18 cellular contexts compared by ENCODE assay signal in genomic region chr18:70182548-70182947, GRCh38.
"Had no signal": no experiment of that assay in that cellular context is flagged by ENCODE, and none has a peak within 500 bp of the region (broad histone marks: within the 10 kb centered on the region; RNA-seq: fewer than 3 reads in every experiment).

No MANE protein-coding gene starts in this region.

- DNase-seq: activated CD4-positive, alpha-beta memory T cell treated with anti-CD3 and anti-CD28 coated beads for 36 hours; activated CD4-positive, alpha-beta T cell treated with anti-CD3 and anti-CD28 coated beads for 1 hour; activated CD8-positive, alpha-beta memory T cell treated with anti-CD3 and anti-CD28 coated beads, Interleukin-2, amount 10 ng/mL, durations not matched to agents 7 days and 5 days; activated naive CD4-positive, alpha-beta T cell treated with anti-CD3 and anti-CD28 coated beads, Interleukin-2, amount 50 U/mL, for 16 hours; activated T-cell treated with anti-CD3 and anti-CD28 coated beads, Interleukin-2, amount 50 U/mL, for 1 hour; adrenal gland; caudate nucleus; colonic mucosa; hippocampal formation; left ventricle myocardium inferior; naive thymus-derived CD8-positive, alpha-beta T cell; stimulated activated CD4-positive, alpha-beta T cell treated with anti-CD3 and anti-CD28 coated beads, Interleukin-15, amount 100 ng/mL, for 24 hours; stimulated activated CD4-positive, alpha-beta T cell treated with anti-CD3 and anti-CD28 coated beads, Interleukin-4, amount 100 ng/mL, for 1 hour; stimulated activated naive CD4-positive, alpha-beta T cell; tibial artery had no signal

- H3K27ac Mint-ChIP-seq: activated CD4-positive, alpha-beta memory T cell treated with anti-CD3 and anti-CD28 coated beads for 36 hours; activated CD8-positive, alpha-beta memory T cell treated with anti-CD3 and anti-CD28 coated beads, Interleukin-2, amount 10 ng/mL, durations not matched to agents 7 days and 5 days; activated T-helper 2 cell treated with anti-CD3 and anti-CD28 coated beads, Interferon-gamma antibody, Interleukin-2, Interleukin-4, amounts not matched to agents 10 μg/mL and 5 μg/mL and 100 μg/mL, durations not matched to agents 14 hours and 24 hours and 36 hours had no signal

- ATAC-seq: activated CD8-positive, alpha-beta memory T cell treated with anti-CD3 and anti-CD28 coated beads, Interleukin-2, amount 10 ng/mL, durations not matched to agents 7 days and 5 days; esophagus mucosa; naive thymus-derived CD8-positive, alpha-beta T cell had no signal

- H3K27ac ChIP-seq: colonic mucosa, left ventricle myocardium inferior, VCaP had no signal

- H3K4me3 Mint-ChIP-seq: activated CD4-positive, alpha-beta memory T cell treated with anti-CD3 and anti-CD28 coated beads for 36 hours; activated CD8-positive, alpha-beta memory T cell treated with anti-CD3 and anti-CD28 coated beads, Interleukin-2, amount 10 ng/mL, durations not matched to agents 7 days and 5 days; naive thymus-derived CD8-positive, alpha-beta T cell had no signal

- H3K27me3 ChIP-seq: adrenal gland, colonic mucosa, tibial artery had no signal

- H3K4me1 ChIP-seq: colonic mucosa had no signal

- H3K9me3 Mint-ChIP-seq: activated CD4-positive, alpha-beta memory T cell treated with anti-CD3 and anti-CD28 coated beads for 36 hours; activated T-helper 2 cell treated with anti-CD3 and anti-CD28 coated beads, Interferon-gamma antibody, Interleukin-2, Interleukin-4, amounts not matched to agents 10 μg/mL and 5 μg/mL and 100 μg/mL, durations not matched to agents 14 hours and 24 hours and 36 hours; naive thymus-derived CD8-positive, alpha-beta T cell had no signal

- H3K27me3 Mint-ChIP-seq: activated CD4-positive, alpha-beta memory T cell treated with anti-CD3 and anti-CD28 coated beads for 36 hours; activated CD8-positive, alpha-beta memory T cell treated with anti-CD3 and anti-CD28 coated beads, Interleukin-2, amount 10 ng/mL, durations not matched to agents 7 days and 5 days; naive thymus-derived CD8-positive, alpha-beta T cell had no signal

- H3K9me3 ChIP-seq: adrenal gland, colonic mucosa, left ventricle myocardium inferior, tibial artery had no signal

- H3K36me3 ChIP-seq: adrenal gland, colonic mucosa had no signal

- H3K4me3 ChIP-seq: colonic mucosa, left ventricle myocardium inferior, tibial artery had no signal
